In genomic region chr3:72155391-72156064, GRCh38 we compare ENCODE assay signal across 8 cellular contexts.
A peak's percentile ranks its signal among the peaks of the same experiment; 100 is the strongest.
DNase-seq lines count a peak whose midpoint lies in the region; ATAC-seq, FAIRE-seq and TF ChIP-seq lines count a peak whose summit lies in the region.

No MANE protein-coding gene starts in this region.

- ATAC-seq in HG02852 (IDR thresholded peaks at IDR 0.05; ENCODE audit: unreplicated experiment) (no peak), HG03432 (IDR thresholded peaks at IDR 0.05; ENCODE audit: unreplicated experiment) (no peak), HG03460 (IDR thresholded peaks at IDR 0.05; ENCODE audit: unreplicated experiment) (no peak)

- TF ChIP-seq EP300 in suprapubic skin (IDR thresholded peaks at IDR 0.05), result no peak

- no peak for FAIRE-seq in HTR-8/SVneo (lab: Jason Lieb, UNC)

- TF ChIP-seq CTCF in brain microvascular endothelial cell (IDR thresholded peaks at IDR 0.05; ENCODE audit: low read depth, low read length, missing control alignments) (no peak), suprapubic skin (IDR thresholded peaks at IDR 0.05) (no peak)

- H3K4me1 ChIP-seq in suprapubic skin, result peaks cover 24% of the 10 kb centered on the region

- H3K9me3 ChIP-seq in suprapubic skin, result no peaks in the 10 kb centered on the region

- in situ Hi-C loops in brain microvascular endothelial cell (cut with HindIII; ENCODE audit: low pct_ligation_motif_present, low sequenced_read_pairs), result no loop called here

- peak overlapping the region; percentile 25 for H3K27ac ChIP-seq in brain microvascular endothelial cell
- H3K27ac ChIP-seq in suprapubic skin, result peak overlapping the region; percentile 31

- no peaks in the 10 kb centered on the region for H3K36me3 ChIP-seq in brain microvascular endothelial cell (replicated peaks)
- no peaks in the 10 kb centered on the region for H3K36me3 ChIP-seq in suprapubic skin

- DNase-seq in HTR-8/SVneo (ENCODE audit: insufficient read length, low spot score) (peak; percentile 62), brain microvascular endothelial cell (peak; percentile 94), left kidney (ENCODE audit: low read depth, low spot score) (peak; percentile 93), suprapubic skin (ENCODE audit: low spot score in 2 of 2) (peak in 1 of 2 donors; percentile 86)
- DNase-seq in activated CD4-positive, alpha-beta T cell treated with anti-CD3 and anti-CD28 coated beads, Interleukin-2, amount 50 U/mL, for 48 hours, result no peak

- H3K4me3 ChIP-seq in brain microvascular endothelial cell (ENCODE audit: low read depth, low read length) (no peak overlapping the region), suprapubic skin (no peak overlapping the region)

- H3K27me3 ChIP-seq in brain microvascular endothelial cell (replicated peaks), result no peaks in the 10 kb centered on the region
- H3K27me3 ChIP-seq in suprapubic skin, result no peaks in the 10 kb centered on the region

- no peak for TF ChIP-seq POLR2A in suprapubic skin (IDR thresholded peaks at IDR 0.05)

- WGBS in suprapubic skin, result 43% methylated on average over 12 of the region's 12 CpGs

Comparison
In these comparisons a context has a peak if more than half of its experiments do, and no peak if none do; other contexts are left out.
1. DNase-seq: peak in HTR-8/SVneo (single experiment), brain microvascular endothelial cell (single experiment) and left kidney (single experiment); none in activated CD4-positive, alpha-beta T cell treated with anti-CD3 and anti-CD28 coated beads, Interleukin-2, amount 50 U/mL, for 48 hours (0 of 2).